21 cellular contexts compared by ENCODE assay signal in genomic region chr2:207901847-207902246, GRCh38.
"Had no signal": no experiment of that assay in that cellular context is flagged by ENCODE, and none has a peak within 500 bp of the region (broad histone marks: within the 10 kb centered on the region; RNA-seq: fewer than 3 reads in every experiment).

No MANE protein-coding gene starts in this region.

- H3K4me3 ChIP-seq: ascending aorta, esophagus muscularis mucosa, left ventricle myocardium inferior, tibial nerve had no signal

- DNase-seq: activated CD4-positive, alpha-beta memory T cell treated with anti-CD3 and anti-CD28 coated beads, Interleukin-2, amount 10 ng/mL, durations not matched to agents 7 days and 5 days; activated CD4-positive, alpha-beta T cell treated with anti-CD3 and anti-CD28 coated beads for 1 hour; activated CD4-positive, alpha-beta T cell treated with anti-CD3 and anti-CD28 coated beads, Interleukin-2, amount 10 ng/mL, durations not matched to agents 7 days and 5 days; activated CD8-positive, alpha-beta memory T cell treated with anti-CD3 and anti-CD28 coated beads, Interleukin-2, amount 50 U/mL, for 48 hours; activated gamma-delta T cell; activated naive CD4-positive, alpha-beta T cell treated with anti-CD3 and anti-CD28 coated beads, Interleukin-2, amount 10 ng/mL, durations not matched to agents 7 days and 5 days; activated naive CD8-positive, alpha-beta T cell treated with anti-CD3 and anti-CD28 coated beads, Interleukin-2, amount 10 ng/mL, durations not matched to agents 7 days and 5 days; activated T-cell treated with anti-CD3 and anti-CD28 coated beads, Interleukin-2, amount 50 U/mL, for 24 hours; cortex of kidney; foreskin melanocyte; islet precursor cell; left ventricle myocardium inferior; naive thymus-derived CD4-positive, alpha-beta T cell; posterior cingulate gyrus; SK-N-SH; stimulated activated naive CD4-positive, alpha-beta T cell treated with Interleukin-2 at 50 U/mL for 16 hours; T-helper 2 cell had no signal

- H3K9me3 ChIP-seq: ascending aorta, esophagus muscularis mucosa, left ventricle myocardium inferior, SK-N-SH, tibial nerve had no signal

- H3K9me3 Mint-ChIP-seq: activated CD4-positive, alpha-beta memory T cell treated with anti-CD3 and anti-CD28 coated beads, Interleukin-2, amount 10 ng/mL, durations not matched to agents 7 days and 5 days; activated CD4-positive, alpha-beta T cell treated with anti-CD3 and anti-CD28 coated beads, Interleukin-2, amount 10 ng/mL, durations not matched to agents 7 days and 5 days; activated naive CD4-positive, alpha-beta T cell treated with anti-CD3 and anti-CD28 coated beads, Interleukin-2, amount 10 ng/mL, durations not matched to agents 7 days and 5 days; activated naive CD8-positive, alpha-beta T cell treated with anti-CD3 and anti-CD28 coated beads, Interleukin-2, amount 10 ng/mL, durations not matched to agents 7 days and 5 days; activated T-cell treated with anti-CD3 and anti-CD28 coated beads, Interleukin-2, amount 50 U/mL, for 24 hours; naive thymus-derived CD4-positive, alpha-beta T cell; WTC11 had no signal

- H3K36me3 ChIP-seq: ascending aorta had no signal

- H3K9me2 ChIP-seq: SK-N-SH had no signal

- H3K4me2 ChIP-seq: SK-N-SH had no signal

- H3K27ac ChIP-seq: ascending aorta, esophagus muscularis mucosa, left ventricle myocardium inferior, tibial nerve had no signal

- H3K27me3 Mint-ChIP-seq: activated CD4-positive, alpha-beta memory T cell treated with anti-CD3 and anti-CD28 coated beads, Interleukin-2, amount 10 ng/mL, durations not matched to agents 7 days and 5 days; activated CD4-positive, alpha-beta T cell treated with anti-CD3 and anti-CD28 coated beads, Interleukin-2, amount 10 ng/mL, durations not matched to agents 7 days and 5 days; activated naive CD4-positive, alpha-beta T cell treated with anti-CD3 and anti-CD28 coated beads, Interleukin-2, amount 10 ng/mL, durations not matched to agents 7 days and 5 days; activated naive CD8-positive, alpha-beta T cell treated with anti-CD3 and anti-CD28 coated beads, Interleukin-2, amount 10 ng/mL, durations not matched to agents 7 days and 5 days; activated T-cell treated with anti-CD3 and anti-CD28 coated beads, Interleukin-2, amount 50 U/mL, for 24 hours; naive thymus-derived CD4-positive, alpha-beta T cell had no signal

- H3K4me1 ChIP-seq: ascending aorta, esophagus muscularis mucosa had no signal

- H3K27me3 ChIP-seq: ascending aorta, esophagus muscularis mucosa, tibial nerve had no signal

- H3K4me3 Mint-ChIP-seq: activated CD4-positive, alpha-beta memory T cell treated with anti-CD3 and anti-CD28 coated beads, Interleukin-2, amount 10 ng/mL, durations not matched to agents 7 days and 5 days; activated CD4-positive, alpha-beta T cell treated with anti-CD3 and anti-CD28 coated beads, Interleukin-2, amount 10 ng/mL, durations not matched to agents 7 days and 5 days; activated naive CD4-positive, alpha-beta T cell treated with anti-CD3 and anti-CD28 coated beads, Interleukin-2, amount 10 ng/mL, durations not matched to agents 7 days and 5 days; activated naive CD8-positive, alpha-beta T cell treated with anti-CD3 and anti-CD28 coated beads, Interleukin-2, amount 10 ng/mL, durations not matched to agents 7 days and 5 days; activated T-cell treated with anti-CD3 and anti-CD28 coated beads, Interleukin-2, amount 50 U/mL, for 24 hours; naive thymus-derived CD4-positive, alpha-beta T cell; WTC11 had no signal

- H3K4me1 Mint-ChIP-seq: activated CD4-positive, alpha-beta memory T cell treated with anti-CD3 and anti-CD28 coated beads, Interleukin-2, amount 10 ng/mL, durations not matched to agents 7 days and 5 days; activated CD4-positive, alpha-beta T cell treated with anti-CD3 and anti-CD28 coated beads, Interleukin-2, amount 10 ng/mL, durations not matched to agents 7 days and 5 days; activated naive CD4-positive, alpha-beta T cell treated with anti-CD3 and anti-CD28 coated beads, Interleukin-2, amount 10 ng/mL, durations not matched to agents 7 days and 5 days; activated naive CD8-positive, alpha-beta T cell treated with anti-CD3 and anti-CD28 coated beads, Interleukin-2, amount 10 ng/mL, durations not matched to agents 7 days and 5 days; naive thymus-derived CD4-positive, alpha-beta T cell had no signal

- H3K36me3 Mint-ChIP-seq: activated naive CD4-positive, alpha-beta T cell treated with anti-CD3 and anti-CD28 coated beads, Interleukin-2, amount 10 ng/mL, durations not matched to agents 7 days and 5 days; activated naive CD8-positive, alpha-beta T cell treated with anti-CD3 and anti-CD28 coated beads, Interleukin-2, amount 10 ng/mL, durations not matched to agents 7 days and 5 days; WTC11 had no signal

- H3K9ac ChIP-seq: SK-N-SH had no signal

- ATAC-seq: naive thymus-derived CD4-positive, alpha-beta T cell; WTC11 had no signal

- H3K27ac Mint-ChIP-seq: activated CD4-positive, alpha-beta memory T cell treated with anti-CD3 and anti-CD28 coated beads, Interleukin-2, amount 10 ng/mL, durations not matched to agents 7 days and 5 days; activated CD4-positive, alpha-beta T cell treated with anti-CD3 and anti-CD28 coated beads, Interleukin-2, amount 10 ng/mL, durations not matched to agents 7 days and 5 days; activated naive CD4-positive, alpha-beta T cell treated with anti-CD3 and anti-CD28 coated beads, Interleukin-2, amount 10 ng/mL, durations not matched to agents 7 days and 5 days; activated naive CD8-positive, alpha-beta T cell treated with anti-CD3 and anti-CD28 coated beads, Interleukin-2, amount 10 ng/mL, durations not matched to agents 7 days and 5 days; activated T-cell treated with anti-CD3 and anti-CD28 coated beads, Interleukin-2, amount 50 U/mL, for 24 hours; naive thymus-derived CD4-positive, alpha-beta T cell; WTC11 had no signal
